2 cellular contexts compared by ENCODE assay signal in genomic region chrX:152925835-152926234, GRCh38.
"Had no signal": no experiment of that assay in that cellular context is flagged by ENCODE, and none has a peak within 500 bp of the region (broad histone marks: within the 10 kb centered on the region; RNA-seq: fewer than 3 reads in every experiment).

No MANE protein-coding gene starts in this region.

- H3K36me3 ChIP-seq: lower lobe of right lung had no signal

- H3K9me3 ChIP-seq: lower lobe of right lung had no signal

- H3K4me3 ChIP-seq: lower lobe of right lung, skin epidermis had no signal

- DNase-seq: lower lobe of right lung had no signal

- H3K4me1 ChIP-seq: lower lobe of right lung had no signal

- H3K27ac ChIP-seq: lower lobe of right lung, skin epidermis had no signal
